8 cellular contexts compared by ENCODE assay signal in the genomic region with DNA sequence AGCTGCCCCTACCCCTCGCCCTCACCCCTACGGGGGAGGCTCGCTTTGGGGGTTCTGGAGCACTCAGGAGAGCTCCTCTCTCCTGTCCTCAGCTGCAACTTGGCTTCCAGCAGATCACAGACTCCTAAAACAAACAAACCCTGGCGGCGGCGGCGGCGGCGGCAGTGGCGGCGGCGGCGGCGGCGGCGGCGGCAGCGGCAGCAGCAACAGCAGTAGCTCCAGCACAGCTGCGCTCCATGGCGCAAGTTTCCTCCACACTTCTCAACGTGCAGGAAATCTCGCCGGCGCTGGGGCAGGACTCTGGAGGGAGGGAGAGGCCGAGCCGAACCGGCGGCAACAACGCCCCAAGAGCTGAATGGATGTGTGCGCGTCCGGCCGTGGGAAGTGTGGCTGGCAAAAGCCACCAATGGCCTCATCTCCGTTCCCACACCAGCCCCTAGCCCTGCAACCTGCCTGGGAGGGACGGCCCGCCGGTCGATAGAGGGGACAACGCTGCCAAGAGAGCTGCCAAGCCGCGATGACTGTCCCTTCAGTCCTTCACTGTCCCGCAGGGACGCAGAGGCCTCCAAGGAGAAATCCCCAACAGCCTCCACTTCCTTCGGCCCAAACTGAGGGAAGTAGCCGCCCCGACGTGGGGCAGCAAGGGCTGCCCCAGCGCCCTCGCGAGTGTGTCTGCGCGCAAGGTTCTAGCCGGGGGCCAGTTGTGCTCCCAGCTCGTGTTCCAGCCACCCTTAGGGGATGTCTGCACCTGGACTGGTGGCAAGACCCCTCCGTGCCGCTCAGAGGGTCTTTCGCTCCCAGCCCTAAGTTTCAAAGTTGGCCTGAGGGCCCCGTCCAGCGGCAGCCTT. TPM values are rescaled to one million over a fixed set of nuclear protein-coding genes. Genes with fewer than 3 reads are reported as not detected.
DNase-seq lines count a peak whose midpoint lies in the region; ATAC-seq, FAIRE-seq and TF ChIP-seq lines count a peak whose summit lies in the region.

No MANE protein-coding gene starts in this region.

- ATAC-seq in Right ventricle myocardium inferior (peak; percentile 75), GM18517 (IDR thresholded peaks at IDR 0.05; ENCODE audit: unreplicated experiment) (no peak)

- no peak for TF ChIP-seq POLR2A in GM12891 (IDR thresholded peaks at IDR 0.05; ENCODE audit: low read depth, low read length)

- H3K9me3 ChIP-seq in SJSA1 (replicated peaks) = no peaks in the 10 kb centered on the region

- no peaks in the 10 kb centered on the region for H3K36me3 ChIP-seq in SJSA1

- H3K4me1 ChIP-seq in SJSA1 (replicated peaks) = peaks cover 16% of the 10 kb centered on the region

- H3K27me3 ChIP-seq in SJSA1 (replicated peaks) = no peaks in the 10 kb centered on the region

- intact Hi-C loops in Right ventricle myocardium inferior (cut with DNase I) = loop anchor here (10.0 kb wide), 2 partner anchors 68 to 92 kb away; no protein-coding TSS in a partner anchor
- intact Hi-C loops in posterior vena cava (cut with DNase I) = no loop called here

- H3K27ac ChIP-seq in SJSA1 = peak overlapping the region; percentile 60; the same call in 1 of the 2 replicates

- peak overlapping the region; percentile 53 for H3K4me3 ChIP-seq in SJSA1

- FAIRE-seq in GM12891 (lab: Jason Lieb, UNC) = no peak

- DNase-seq in Daoy (ENCODE audit: low read depth) = peak; percentile 50
- peak; percentile 46 to 47 for DNase-seq in SJSA1 (ENCODE audit: low read depth in 1 of 2, low spot score in 2 of 2)
- DNase-seq in Right ventricle myocardium inferior (ENCODE audit: missing footprints) = peak; percentile 69
- DNase-seq in posterior vena cava (ENCODE audit: low spot score) = peak; percentile 84
- no peak for DNase-seq in GM12891 (ENCODE audit: insufficient read length, low spot score)
- no peak for DNase-seq in NCI-H2081 treated with DMSO at 0.1 percent for 48 hours (lab: John Stamatoyannopoulos, UW)
- DNase-seq in cerebellar nuclear complex (lab: John Stamatoyannopoulos, UW) = no peak

TF ChIP-seq in GM12891, 5 proteins besides CTCF, POLR2A, EP300 and RAD21:
- no peak for TF ChIP-seq SPI1 (IDR thresholded peaks at IDR 0.05; ENCODE audit: low read depth, low read length)
- TF ChIP-seq TAF1 (IDR thresholded peaks at IDR 0.05; ENCODE audit: low read depth, low read length) = no peak
- TF ChIP-seq POU2F2 (IDR thresholded peaks at IDR 0.05; ENCODE audit: low read depth, low read length) = no peak
- TF ChIP-seq PAX5 (IDR thresholded peaks at IDR 0.05; ENCODE audit: insufficient read depth, low read length, severe bottlenecking) = no peak
- no peak for TF ChIP-seq POLR2AphosphoS5 (IDR thresholded peaks at IDR 0.05; ENCODE audit: low read depth, low read length)

RNA-seq across cellular contexts. Expression of gene SHROOM4, which starts 0.8 kb away (rescaled TPM):
- total RNA-seq in Daoy (2014; rRNA removed; shearing (Covaris generic)) = 0.92 and 1.4 TPM in 2 replicates
- 2.9 and 6.6 TPM in 2 replicates for total RNA-seq in SJSA1 (2014; rRNA removed; shearing (Covaris generic))
- total RNA-seq in Right ventricle myocardium inferior (10.8 TPM), posterior vena cava (10 to 100 TPM in 1 of 2 donors, 1 to 10 TPM in 1; 8.0 to 11.5 TPM)
- polyA plus RNA-seq in GM12891 (2012; ENCODE audit: low read depth, missing spikeins) = 0.04 TPM

Comparison
In these comparisons a context has a peak if more than half of its experiments do, and no peak if none do; other contexts are left out.
1. DNase-seq: peak in Daoy (single experiment), SJSA1 (2 of 2), Right ventricle myocardium inferior (single experiment) and posterior vena cava (single experiment); none in GM12891 (single experiment), NCI-H2081 treated with DMSO at 0.1 percent for 48 hours (single experiment) and cerebellar nuclear complex (0 of 2).